Comparison of ENCODE assay signal across 1 cellular context in the genomic region with DNA sequence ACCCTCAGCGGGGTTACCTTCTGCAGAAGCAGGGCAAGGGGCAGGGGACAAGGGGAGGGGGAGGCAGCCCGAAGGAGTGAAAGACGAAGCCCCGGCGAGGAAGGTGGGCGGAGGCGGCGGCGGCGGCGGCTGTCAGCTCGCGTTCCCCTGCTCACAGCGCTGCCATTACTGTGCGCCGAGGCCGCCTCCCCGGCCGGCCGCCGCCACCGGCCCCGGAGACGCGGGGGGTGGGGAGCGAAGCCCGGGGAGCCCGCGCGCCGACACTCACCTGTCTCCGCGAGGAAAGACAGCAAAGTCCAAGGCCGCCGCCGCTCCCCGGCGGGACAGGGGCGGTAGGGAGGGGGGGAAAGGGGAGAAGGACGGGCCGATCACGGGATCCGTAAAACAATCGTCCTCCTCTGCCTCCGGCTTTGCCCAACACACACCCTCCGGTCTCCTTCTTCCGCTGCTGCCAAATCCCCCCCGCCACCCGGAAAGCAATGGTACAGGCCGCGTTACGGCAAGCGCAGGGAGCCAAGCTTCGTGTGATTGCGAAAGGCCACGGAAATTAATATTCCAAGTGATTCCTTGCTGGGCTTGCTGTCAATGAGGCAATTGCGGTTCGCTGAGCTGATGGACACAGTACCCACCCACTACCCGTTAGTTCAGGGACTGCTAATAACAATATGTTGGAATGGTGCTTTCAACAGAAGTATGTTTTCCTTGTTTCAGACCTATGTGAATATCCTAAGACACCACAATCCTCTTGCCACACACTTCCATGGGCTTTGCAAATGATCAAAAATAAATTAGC.
A peak's percentile ranks its signal among the peaks of the same experiment; 100 is the strongest.
TF ChIP-seq lines count a peak whose summit lies in the region.

A gene (minus strand): TSS at position 180 of the 793 bp plus-strand sequence. CDS start 19,024 bp downstream, outside the sequence.

TF ChIP-seq in HepG2, 621 proteins besides CTCF, POLR2A, EP300 and RAD21 (continued from another document and continues in another):
- 0 out of 2 replicates have a peak, but pooled peaks have one; percentile 57 for TF ChIP-seq ZNF720 (CRISPR knock-in tag; IDR thresholded peaks at IDR 0.05)
- TF ChIP-seq ZNF768 (CRISPR knock-in tag; IDR thresholded peaks at IDR 0.05) = no peak
- TF ChIP-seq POLR2AphosphoS2 (IDR thresholded peaks at IDR 0.05; ENCODE audit: low read depth, low read length) = no peak
- TF ChIP-seq ZSCAN25 (CRISPR knock-in tag; IDR thresholded peaks at IDR 0.05) = peak; percentile 54; the same call in 1 of the 2 replicates
- TF ChIP-seq ZNF17 (CRISPR knock-in tag; IDR thresholded peaks at IDR 0.05) = no peak
- TF ChIP-seq RFX1 (IDR thresholded peaks at IDR 0.05) = no peak
- TF ChIP-seq RXRB (CRISPR knock-in tag; IDR thresholded peaks at IDR 0.05; ENCODE audit: borderline replicate concordance) = 0 out of 2 replicates have a peak, but pooled peaks have one; percentile 29
- TF ChIP-seq, protein P1, sequence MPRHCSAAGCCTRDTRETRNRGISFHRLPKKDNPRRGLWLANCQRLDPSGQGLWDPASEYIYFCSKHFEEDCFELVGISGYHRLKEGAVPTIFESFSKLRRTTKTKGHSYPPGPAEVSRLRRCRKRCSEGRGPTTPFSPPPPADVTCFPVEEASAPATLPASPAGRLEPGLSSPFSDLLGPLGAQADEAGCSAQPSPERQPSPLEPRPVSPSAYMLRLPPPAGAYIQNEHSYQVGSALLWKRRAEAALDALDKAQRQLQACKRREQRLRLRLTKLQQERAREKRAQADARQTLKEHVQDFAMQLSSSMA (CRISPR knock-in tag; IDR thresholded peaks at IDR 0.05) = no peak
- TF ChIP-seq MATR3 (CRISPR knock-in tag; IDR thresholded peaks at IDR 0.05) = no peak
- TF ChIP-seq WIZ (CRISPR knock-in tag; IDR thresholded peaks at IDR 0.05) = no peak
- TF ChIP-seq ZNF484 (CRISPR knock-in tag; IDR thresholded peaks at IDR 0.05; ENCODE audit: borderline replicate concordance, low read depth) = no peak
- TF ChIP-seq ZFYVE20 (CRISPR knock-in tag; IDR thresholded peaks at IDR 0.05; ENCODE audit: borderline replicate concordance, low read depth) = no peak
- TF ChIP-seq MXD4 (CRISPR knock-in tag; IDR thresholded peaks at IDR 0.05) = 0 out of 2 replicates have a peak, but pooled peaks have one; percentile 51
- TF ChIP-seq, protein P2, sequence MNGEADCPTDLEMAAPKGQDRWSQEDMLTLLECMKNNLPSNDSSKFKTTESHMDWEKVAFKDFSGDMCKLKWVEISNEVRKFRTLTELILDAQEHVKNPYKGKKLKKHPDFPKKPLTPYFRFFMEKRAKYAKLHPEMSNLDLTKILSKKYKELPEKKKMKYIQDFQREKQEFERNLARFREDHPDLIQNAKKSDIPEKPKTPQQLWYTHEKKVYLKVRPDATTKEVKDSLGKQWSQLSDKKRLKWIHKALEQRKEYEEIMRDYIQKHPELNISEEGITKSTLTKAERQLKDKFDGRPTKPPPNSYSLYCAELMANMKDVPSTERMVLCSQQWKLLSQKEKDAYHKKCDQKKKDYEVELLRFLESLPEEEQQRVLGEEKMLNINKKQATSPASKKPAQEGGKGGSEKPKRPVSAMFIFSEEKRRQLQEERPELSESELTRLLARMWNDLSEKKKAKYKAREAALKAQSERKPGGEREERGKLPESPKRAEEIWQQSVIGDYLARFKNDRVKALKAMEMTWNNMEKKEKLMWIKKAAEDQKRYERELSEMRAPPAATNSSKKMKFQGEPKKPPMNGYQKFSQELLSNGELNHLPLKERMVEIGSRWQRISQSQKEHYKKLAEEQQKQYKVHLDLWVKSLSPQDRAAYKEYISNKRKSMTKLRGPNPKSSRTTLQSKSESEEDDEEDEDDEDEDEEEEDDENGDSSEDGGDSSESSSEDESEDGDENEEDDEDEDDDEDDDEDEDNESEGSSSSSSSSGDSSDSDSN (CRISPR knock-in tag; IDR thresholded peaks at IDR 0.05) = peak; percentile 71
- TF ChIP-seq, protein P3, sequence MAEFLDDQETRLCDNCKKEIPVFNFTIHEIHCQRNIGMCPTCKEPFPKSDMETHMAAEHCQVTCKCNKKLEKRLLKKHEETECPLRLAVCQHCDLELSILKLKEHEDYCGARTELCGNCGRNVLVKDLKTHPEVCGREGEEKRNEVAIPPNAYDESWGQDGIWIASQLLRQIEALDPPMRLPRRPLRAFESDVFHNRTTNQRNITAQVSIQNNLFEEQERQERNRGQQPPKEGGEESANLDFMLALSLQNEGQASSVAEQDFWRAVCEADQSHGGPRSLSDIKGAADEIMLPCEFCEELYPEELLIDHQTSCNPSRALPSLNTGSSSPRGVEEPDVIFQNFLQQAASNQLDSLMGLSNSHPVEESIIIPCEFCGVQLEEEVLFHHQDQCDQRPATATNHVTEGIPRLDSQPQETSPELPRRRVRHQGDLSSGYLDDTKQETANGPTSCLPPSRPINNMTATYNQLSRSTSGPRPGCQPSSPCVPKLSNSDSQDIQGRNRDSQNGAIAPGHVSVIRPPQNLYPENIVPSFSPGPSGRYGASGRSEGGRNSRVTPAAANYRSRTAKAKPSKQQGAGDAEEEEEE (CRISPR knock-in tag; IDR thresholded peaks at IDR 0.05; ENCODE audit: borderline replicate concordance) = no peak
- TF ChIP-seq, protein P4, sequence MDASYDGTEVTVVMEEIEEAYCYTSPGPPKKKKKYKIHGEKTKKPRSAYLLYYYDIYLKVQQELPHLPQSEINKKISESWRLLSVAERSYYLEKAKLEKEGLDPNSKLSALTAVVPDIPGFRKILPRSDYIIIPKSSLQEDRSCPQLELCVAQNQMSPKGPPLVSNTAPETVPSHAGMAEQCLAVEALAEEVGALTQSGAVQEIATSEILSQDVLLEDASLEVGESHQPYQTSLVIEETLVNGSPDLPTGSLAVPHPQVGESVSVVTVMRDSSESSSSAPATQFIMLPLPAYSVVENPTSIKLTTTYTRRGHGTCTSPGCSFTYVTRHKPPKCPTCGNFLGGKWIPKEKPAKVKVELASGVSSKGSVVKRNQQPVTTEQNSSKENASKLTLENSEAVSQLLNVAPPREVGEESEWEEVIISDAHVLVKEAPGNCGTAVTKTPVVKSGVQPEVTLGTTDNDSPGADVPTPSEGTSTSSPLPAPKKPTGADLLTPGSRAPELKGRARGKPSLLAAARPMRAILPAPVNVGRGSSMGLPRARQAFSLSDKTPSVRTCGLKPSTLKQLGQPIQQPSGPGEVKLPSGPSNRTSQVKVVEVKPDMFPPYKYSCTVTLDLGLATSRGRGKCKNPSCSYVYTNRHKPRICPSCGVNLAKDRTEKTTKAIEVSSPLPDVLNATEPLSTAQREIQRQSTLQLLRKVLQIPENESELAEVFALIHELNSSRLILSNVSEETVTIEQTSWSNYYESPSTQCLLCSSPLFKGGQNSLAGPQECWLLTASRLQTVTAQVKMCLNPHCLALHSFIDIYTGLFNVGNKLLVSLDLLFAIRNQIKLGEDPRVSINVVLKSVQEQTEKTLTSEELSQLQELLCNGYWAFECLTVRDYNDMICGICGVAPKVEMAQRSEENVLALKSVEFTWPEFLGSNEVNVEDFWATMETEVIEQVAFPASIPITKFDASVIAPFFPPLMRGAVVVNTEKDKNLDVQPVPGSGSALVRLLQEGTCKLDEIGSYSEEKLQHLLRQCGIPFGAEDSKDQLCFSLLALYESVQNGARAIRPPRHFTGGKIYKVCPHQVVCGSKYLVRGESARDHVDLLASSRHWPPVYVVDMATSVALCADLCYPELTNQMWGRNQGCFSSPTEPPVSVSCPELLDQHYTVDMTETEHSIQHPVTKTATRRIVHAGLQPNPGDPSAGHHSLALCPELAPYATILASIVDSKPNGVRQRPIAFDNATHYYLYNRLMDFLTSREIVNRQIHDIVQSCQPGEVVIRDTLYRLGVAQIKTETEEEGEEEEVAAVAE (CRISPR knock-in tag; IDR thresholded peaks at IDR 0.05; ENCODE audit: borderline replicate concordance) = no peak
- TF ChIP-seq ZNF749 (CRISPR knock-in tag; IDR thresholded peaks at IDR 0.05; ENCODE audit: borderline replicate concordance) = no peak
- no peak for TF ChIP-seq FOSL1 (CRISPR knock-in tag; IDR thresholded peaks at IDR 0.05; ENCODE audit: borderline replicate concordance)
- TF ChIP-seq ZNF776 (CRISPR knock-in tag; IDR thresholded peaks at IDR 0.05) = no peak
- TF ChIP-seq, protein P5, sequence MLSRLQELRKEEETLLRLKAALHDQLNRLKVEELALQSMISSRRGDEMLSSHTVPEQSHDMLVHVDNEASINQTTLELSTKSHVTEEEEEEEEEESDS (CRISPR knock-in tag; IDR thresholded peaks at IDR 0.05; ENCODE audit: borderline replicate concordance) = no peak
- no peak for TF ChIP-seq KDM4B (CRISPR knock-in tag; IDR thresholded peaks at IDR 0.05)
- TF ChIP-seq, protein P6, sequence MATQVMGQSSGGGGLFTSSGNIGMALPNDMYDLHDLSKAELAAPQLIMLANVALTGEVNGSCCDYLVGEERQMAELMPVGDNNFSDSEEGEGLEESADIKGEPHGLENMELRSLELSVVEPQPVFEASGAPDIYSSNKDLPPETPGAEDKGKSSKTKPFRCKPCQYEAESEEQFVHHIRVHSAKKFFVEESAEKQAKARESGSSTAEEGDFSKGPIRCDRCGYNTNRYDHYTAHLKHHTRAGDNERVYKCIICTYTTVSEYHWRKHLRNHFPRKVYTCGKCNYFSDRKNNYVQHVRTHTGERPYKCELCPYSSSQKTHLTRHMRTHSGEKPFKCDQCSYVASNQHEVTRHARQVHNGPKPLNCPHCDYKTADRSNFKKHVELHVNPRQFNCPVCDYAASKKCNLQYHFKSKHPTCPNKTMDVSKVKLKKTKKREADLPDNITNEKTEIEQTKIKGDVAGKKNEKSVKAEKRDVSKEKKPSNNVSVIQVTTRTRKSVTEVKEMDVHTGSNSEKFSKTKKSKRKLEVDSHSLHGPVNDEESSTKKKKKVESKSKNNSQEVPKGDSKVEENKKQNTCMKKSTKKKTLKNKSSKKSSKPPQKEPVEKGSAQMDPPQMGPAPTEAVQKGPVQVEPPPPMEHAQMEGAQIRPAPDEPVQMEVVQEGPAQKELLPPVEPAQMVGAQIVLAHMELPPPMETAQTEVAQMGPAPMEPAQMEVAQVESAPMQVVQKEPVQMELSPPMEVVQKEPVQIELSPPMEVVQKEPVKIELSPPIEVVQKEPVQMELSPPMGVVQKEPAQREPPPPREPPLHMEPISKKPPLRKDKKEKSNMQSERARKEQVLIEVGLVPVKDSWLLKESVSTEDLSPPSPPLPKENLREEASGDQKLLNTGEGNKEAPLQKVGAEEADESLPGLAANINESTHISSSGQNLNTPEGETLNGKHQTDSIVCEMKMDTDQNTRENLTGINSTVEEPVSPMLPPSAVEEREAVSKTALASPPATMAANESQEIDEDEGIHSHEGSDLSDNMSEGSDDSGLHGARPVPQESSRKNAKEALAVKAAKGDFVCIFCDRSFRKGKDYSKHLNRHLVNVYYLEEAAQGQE (IDR thresholded peaks at IDR 0.05; ENCODE audit: borderline replicate concordance in 1 of 2, low read depth in 1 of 2, low read length in 2 of 2) = peak in 1 of 2 experiments; percentile 8; a peak in 1 of 4 replicates
- TF ChIP-seq, protein P7, sequence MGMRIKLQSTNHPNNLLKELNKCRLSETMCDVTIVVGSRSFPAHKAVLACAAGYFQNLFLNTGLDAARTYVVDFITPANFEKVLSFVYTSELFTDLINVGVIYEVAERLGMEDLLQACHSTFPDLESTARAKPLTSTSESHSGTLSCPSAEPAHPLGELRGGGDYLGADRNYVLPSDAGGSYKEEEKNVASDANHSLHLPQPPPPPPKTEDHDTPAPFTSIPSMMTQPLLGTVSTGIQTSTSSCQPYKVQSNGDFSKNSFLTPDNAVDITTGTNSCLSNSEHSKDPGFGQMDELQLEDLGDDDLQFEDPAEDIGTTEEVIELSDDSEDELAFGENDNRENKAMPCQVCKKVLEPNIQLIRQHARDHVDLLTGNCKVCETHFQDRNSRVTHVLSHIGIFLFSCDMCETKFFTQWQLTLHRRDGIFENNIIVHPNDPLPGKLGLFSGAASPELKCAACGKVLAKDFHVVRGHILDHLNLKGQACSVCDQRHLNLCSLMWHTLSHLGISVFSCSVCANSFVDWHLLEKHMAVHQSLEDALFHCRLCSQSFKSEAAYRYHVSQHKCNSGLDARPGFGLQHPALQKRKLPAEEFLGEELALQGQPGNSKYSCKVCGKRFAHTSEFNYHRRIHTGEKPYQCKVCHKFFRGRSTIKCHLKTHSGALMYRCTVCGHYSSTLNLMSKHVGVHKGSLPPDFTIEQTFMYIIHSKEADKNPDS (CRISPR knock-in tag; IDR thresholded peaks at IDR 0.05) = no peak
- no peak for TF ChIP-seq FOXC1 (CRISPR knock-in tag; IDR thresholded peaks at IDR 0.05; ENCODE audit: borderline replicate concordance)
- no peak for TF ChIP-seq ZNF839 (CRISPR knock-in tag; IDR thresholded peaks at IDR 0.05; ENCODE audit: borderline replicate concordance)
- no peak for TF ChIP-seq ZNF816 (CRISPR knock-in tag; IDR thresholded peaks at IDR 0.05; ENCODE audit: borderline replicate concordance)
- no peak for TF ChIP-seq ARNTL (CRISPR knock-in tag; IDR thresholded peaks at IDR 0.05)
- TF ChIP-seq MYC (CRISPR knock-in tag; IDR thresholded peaks at IDR 0.05; ENCODE audit: borderline replicate concordance) = peak; percentile 62; the same call in 1 of the 2 replicates
- TF ChIP-seq, protein P8, sequence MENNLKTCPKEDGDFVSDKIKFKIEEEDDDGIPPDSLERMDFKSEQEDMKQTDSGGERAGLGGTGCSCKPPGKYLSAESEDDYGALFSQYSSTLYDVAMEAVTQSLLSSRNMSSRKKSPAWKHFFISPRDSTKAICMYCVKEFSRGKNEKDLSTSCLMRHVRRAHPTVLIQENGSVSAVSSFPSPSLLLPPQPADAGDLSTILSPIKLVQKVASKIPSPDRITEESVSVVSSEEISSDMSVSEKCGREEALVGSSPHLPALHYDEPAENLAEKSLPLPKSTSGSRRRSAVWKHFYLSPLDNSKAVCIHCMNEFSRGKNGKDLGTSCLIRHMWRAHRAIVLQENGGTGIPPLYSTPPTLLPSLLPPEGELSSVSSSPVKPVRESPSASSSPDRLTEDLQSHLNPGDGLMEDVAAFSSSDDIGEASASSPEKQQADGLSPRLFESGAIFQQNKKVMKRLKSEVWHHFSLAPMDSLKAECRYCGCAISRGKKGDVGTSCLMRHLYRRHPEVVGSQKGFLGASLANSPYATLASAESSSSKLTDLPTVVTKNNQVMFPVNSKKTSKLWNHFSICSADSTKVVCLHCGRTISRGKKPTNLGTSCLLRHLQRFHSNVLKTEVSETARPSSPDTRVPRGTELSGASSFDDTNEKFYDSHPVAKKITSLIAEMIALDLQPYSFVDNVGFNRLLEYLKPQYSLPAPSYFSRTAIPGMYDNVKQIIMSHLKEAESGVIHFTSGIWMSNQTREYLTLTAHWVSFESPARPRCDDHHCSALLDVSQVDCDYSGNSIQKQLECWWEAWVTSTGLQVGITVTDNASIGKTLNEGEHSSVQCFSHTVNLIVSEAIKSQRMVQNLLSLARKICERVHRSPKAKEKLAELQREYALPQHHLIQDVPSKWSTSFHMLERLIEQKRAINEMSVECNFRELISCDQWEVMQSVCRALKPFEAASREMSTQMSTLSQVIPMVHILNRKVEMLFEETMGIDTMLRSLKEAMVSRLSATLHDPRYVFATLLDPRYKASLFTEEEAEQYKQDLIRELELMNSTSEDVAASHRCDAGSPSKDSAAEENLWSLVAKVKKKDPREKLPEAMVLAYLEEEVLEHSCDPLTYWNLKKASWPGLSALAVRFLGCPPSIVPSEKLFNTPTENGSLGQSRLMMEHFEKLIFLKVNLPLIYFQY (CRISPR knock-in tag; IDR thresholded peaks at IDR 0.05; ENCODE audit: borderline replicate concordance) = no peak
- no peak for TF ChIP-seq FOXM1 (CRISPR knock-in tag; IDR thresholded peaks at IDR 0.05)
- TF ChIP-seq HDAC1 (CRISPR knock-in tag; IDR thresholded peaks at IDR 0.05) = peak; percentile 72
